Comparison of ENCODE assay signal across 2 cellular contexts in the genomic region with DNA sequence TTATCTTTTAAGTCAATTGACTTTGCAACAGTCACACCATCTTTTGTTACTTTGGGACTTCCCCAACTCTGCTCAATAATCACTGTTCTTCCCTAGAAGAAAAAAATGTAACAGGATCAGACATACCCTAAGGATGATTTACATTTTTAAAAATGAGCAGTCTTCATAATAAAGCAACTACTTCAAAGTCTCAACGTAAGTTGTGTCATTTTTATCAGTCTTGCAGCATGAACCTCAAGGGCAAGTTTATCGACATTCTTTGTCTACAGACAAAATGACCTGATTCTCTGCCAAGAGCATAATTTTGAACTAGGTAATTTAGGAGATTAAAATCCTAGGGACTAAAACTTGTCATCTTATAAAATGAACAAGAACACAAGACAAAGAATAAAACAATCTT.
TF ChIP-seq lines count a peak whose summit lies in the region.

No MANE protein-coding gene starts in this region.

TF ChIP-seq in SK-N-SH, 30 proteins besides CTCF, POLR2A, EP300 and RAD21 (continued from another document):
- TF ChIP-seq, protein P1, sequence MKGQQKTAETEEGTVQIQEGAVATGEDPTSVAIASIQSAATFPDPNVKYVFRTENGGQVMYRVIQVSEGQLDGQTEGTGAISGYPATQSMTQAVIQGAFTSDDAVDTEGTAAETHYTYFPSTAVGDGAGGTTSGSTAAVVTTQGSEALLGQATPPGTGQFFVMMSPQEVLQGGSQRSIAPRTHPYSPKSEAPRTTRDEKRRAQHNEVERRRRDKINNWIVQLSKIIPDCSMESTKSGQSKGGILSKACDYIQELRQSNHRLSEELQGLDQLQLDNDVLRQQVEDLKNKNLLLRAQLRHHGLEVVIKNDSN (IDR thresholded peaks at IDR 0.05; ENCODE audit: borderline replicate concordance, low read depth) = no peak
- no peak for TF ChIP-seq JUND (IDR thresholded peaks at IDR 0.05)
- no peak for TF ChIP-seq ZBTB33 (IDR thresholded peaks at IDR 0.05; ENCODE audit: borderline replicate concordance, low read depth)
- no peak for TF ChIP-seq SIN3A (IDR thresholded peaks at IDR 0.05; ENCODE audit: borderline replicate concordance, low read depth, low read length)
- no peak for TF ChIP-seq MAX (IDR thresholded peaks at IDR 0.05; ENCODE audit: low read depth)
- no peak for TF ChIP-seq NFIC (IDR thresholded peaks at IDR 0.05; ENCODE audit: borderline replicate concordance)
- TF ChIP-seq TEAD4 (IDR thresholded peaks at IDR 0.05; ENCODE audit: borderline replicate concordance, insufficient read depth) = no peak
- no peak for TF ChIP-seq TAF1 (IDR thresholded peaks at IDR 0.05; ENCODE audit: borderline replicate concordance, low read depth, low read length)
- no peak for TF ChIP-seq GABPA (IDR thresholded peaks at IDR 0.05; ENCODE audit: low read depth)
- TF ChIP-seq MEF2A (IDR thresholded peaks at IDR 0.05; ENCODE audit: borderline replicate concordance, low read depth) = no peak
- no peak for TF ChIP-seq FOSL2 (IDR thresholded peaks at IDR 0.05; ENCODE audit: borderline replicate concordance, low read depth)
- no peak for TF ChIP-seq POLR2AphosphoS5 (IDR thresholded peaks at IDR 0.05; ENCODE audit: low read depth, low read length)
- TF ChIP-seq YY1 (IDR thresholded peaks at IDR 0.05; ENCODE audit: low read depth) = no peak
- TF ChIP-seq, protein P2, sequence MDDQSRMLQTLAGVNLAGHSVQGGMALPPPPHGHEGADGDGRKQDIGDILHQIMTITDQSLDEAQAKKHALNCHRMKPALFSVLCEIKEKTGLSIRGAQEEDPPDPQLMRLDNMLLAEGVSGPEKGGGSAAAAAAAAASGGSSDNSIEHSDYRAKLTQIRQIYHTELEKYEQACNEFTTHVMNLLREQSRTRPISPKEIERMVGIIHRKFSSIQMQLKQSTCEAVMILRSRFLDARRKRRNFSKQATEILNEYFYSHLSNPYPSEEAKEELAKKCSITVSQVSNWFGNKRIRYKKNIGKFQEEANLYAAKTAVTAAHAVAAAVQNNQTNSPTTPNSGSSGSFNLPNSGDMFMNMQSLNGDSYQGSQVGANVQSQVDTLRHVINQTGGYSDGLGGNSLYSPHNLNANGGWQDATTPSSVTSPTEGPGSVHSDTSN (IDR thresholded peaks at IDR 0.05) = no peak
- no peak for TF ChIP-seq FOXM1 (IDR thresholded peaks at IDR 0.05; ENCODE audit: low read depth)

TF ChIP-seq in SK-N-SH treated with all-trans-retinoic acid at 6 μM for 48 hours, 23 proteins besides CTCF, POLR2A, EP300 and RAD21 (continued from another document):
- TF ChIP-seq ARNTL (CRISPR knock-in tag; IDR thresholded peaks at IDR 0.05; ENCODE audit: borderline replicate concordance, low read depth) = no peak
- TF ChIP-seq ZFP30 (CRISPR knock-in tag; IDR thresholded peaks at IDR 0.05) = no peak
- TF ChIP-seq CSRNP3 (CRISPR knock-in tag; IDR thresholded peaks at IDR 0.05) = no peak
- no peak for TF ChIP-seq POU6F1 (CRISPR knock-in tag; IDR thresholded peaks at IDR 0.05; ENCODE audit: borderline replicate concordance, low read depth)
TF ChIP-seq in SK-N-SH treated with all-trans-retinoic acid at 6 μM for 48 hours: peak in this region for 0.
